Comparison of ENCODE assay signal across 15 cellular contexts in the genomic region with DNA sequence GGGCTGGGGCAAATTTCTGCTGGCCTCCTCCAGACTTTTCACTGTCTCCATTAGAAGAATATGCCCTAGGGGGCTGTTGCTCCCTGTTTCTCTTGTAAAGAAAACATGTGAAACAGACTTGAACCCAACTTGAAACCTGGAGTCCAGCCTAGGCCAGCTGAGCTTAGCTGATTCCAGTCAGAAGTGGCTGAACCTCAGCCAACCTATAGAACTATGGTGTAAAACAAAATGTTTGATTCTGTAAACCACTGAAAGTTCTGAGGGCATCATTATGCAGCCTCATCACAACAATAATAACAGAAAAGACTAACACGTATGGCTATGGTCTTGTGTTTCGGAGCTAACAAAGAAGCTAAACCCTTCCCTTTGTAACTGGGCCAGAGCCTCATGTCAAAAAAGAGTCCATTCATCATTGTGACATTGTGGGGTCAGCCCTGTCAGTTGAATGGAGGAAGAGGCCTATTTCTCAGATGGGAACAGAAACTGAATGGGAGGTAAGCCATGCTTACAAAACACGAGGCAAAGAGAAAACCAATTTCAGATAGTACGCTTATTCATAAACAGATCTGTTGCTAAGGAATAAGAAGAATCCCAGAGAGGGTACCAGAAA. TPM values are rescaled to one million over a fixed set of nuclear protein-coding genes. Genes with fewer than 3 reads are reported as not detected.
DNase-seq lines count a peak whose midpoint lies in the region; ATAC-seq and TF ChIP-seq lines count a peak whose summit lies in the region.
"Had no signal": no experiment of that assay in that cellular context is flagged by ENCODE, and none has a peak within 500 bp of the region (broad histone marks: within the 10 kb centered on the region; RNA-seq: fewer than 3 reads in every experiment).

No MANE protein-coding gene starts in this region.

- DNase-seq in NOMO-1 treated with DMSO at 0.1 percent for 48 hours (lab: John Stamatoyannopoulos, UW; ENCODE audit: unreplicated experiment) (peak; percentile 86), middle frontal gyrus (ENCODE audit: extremely low spot score, low spot score) (peak; percentile 39), cerebellum (ENCODE audit: low spot score) (no peak), HuH-7 (ENCODE audit: low spot score) (no peak), vagina (ENCODE audit: extremely low spot score in 2 of 2) (no peak)
- no peak for DNase-seq in activated CD4-positive, alpha-beta T cell treated with anti-CD3 and anti-CD28 coated beads for 48 hours
- DNase-seq: activated naive CD8-positive, alpha-beta T cell treated with anti-CD3 and anti-CD28 coated beads, Interleukin-2, amount 50 U/mL, for 24 hours; central memory CD4-positive, alpha-beta T cell; NCI-H187; NCI-H510A; RPMI8226; stomach; T-helper 17 cell had no signal

- no peak overlapping the region for H3K27ac ChIP-seq in vagina
- H3K27ac ChIP-seq: stomach had no signal

- no peaks in the 10 kb centered on the region for H3K9me3 ChIP-seq in vagina
- H3K9me3 ChIP-seq: stomach had no signal

- TF ChIP-seq POLR2A in vagina (IDR thresholded peaks at IDR 0.05), result no peak

- peaks cover 0 to 70% of the 10 kb centered on the region in 2 donors for H3K36me3 ChIP-seq in vagina

- H3K4me1 ChIP-seq in vagina, result peaks cover 14% of the 10 kb centered on the region

- H3K27me3 ChIP-seq in vagina, result no peaks in the 10 kb centered on the region
- H3K27me3 ChIP-seq: stomach had no signal

- no peak overlapping the region for H3K4me3 ChIP-seq in vagina
- H3K4me3 ChIP-seq: stomach had no signal

- ATAC-seq in GM18498 (IDR thresholded peaks at IDR 0.05; ENCODE audit: unreplicated experiment) (peak; percentile 51), HG02884 (IDR thresholded peaks at IDR 0.05; ENCODE audit: unreplicated experiment) (peak; percentile 41)
- ATAC-seq: activated naive CD8-positive, alpha-beta T cell treated with anti-CD3 and anti-CD28 coated beads, Interleukin-2, amount 50 U/mL, for 24 hours; T-helper 17 cell had no signal

- no peak for TF ChIP-seq CTCF in vagina (IDR thresholded peaks at IDR 0.05)

- intact Hi-C loops in vagina (cut with DNase I), result no loop called here

RNA-seq across cellular contexts. Expression of a gene that starts 34.1 kb away (rescaled TPM):
- total RNA-seq in cerebellum (30.7 TPM), vagina (51.8 TPM)

Comparison
In these comparisons a context has a peak if more than half of its experiments do, and no peak if none do; other contexts are left out.
1. DNase-seq: peak in NOMO-1 treated with DMSO at 0.1 percent for 48 hours (single experiment) and middle frontal gyrus (single experiment); none in cerebellum (single experiment), HuH-7 (single experiment), activated CD4-positive, alpha-beta T cell treated with anti-CD3 and anti-CD28 coated beads for 48 hours (single experiment) and vagina (0 of 2).